Comparison of ENCODE assay signal across 8 cellular contexts in genomic region chr11:62402226-62402625, GRCh38. TPM values are rescaled to one million over a fixed set of nuclear protein-coding genes. Genes with fewer than 3 reads are reported as not detected.
DNase-seq lines count a peak whose midpoint lies in the region; ATAC-seq, FAIRE-seq and TF ChIP-seq lines count a peak whose summit lies in the region.

No MANE protein-coding gene starts in this region.

- no peak for TF ChIP-seq POLR2A in transverse colon (IDR thresholded peaks at IDR 0.05)

- POLR2A ChIA-PET in activated B cell treated with CpG ODN at 0.5 μM for 24 hours (lab: Charles Lee): interaction anchor here (0.6 kb wide), 1 partner anchor 133 kb away, joined by 4 read pairs; no protein-coding TSS in a partner anchor
- POLR2A ChIA-PET in Caco-2 (lab: Charles Lee): no interaction called here

- H3K27ac ChIP-seq in pancreas: no peak overlapping the region
- H3K27ac ChIP-seq in transverse colon: peak overlapping the region; percentile 79 to 91 (median 84)

- WGBS in pancreas, 2 donors: 63 to 70% methylated on average over 14 of the region's 14 CpGs
- 59% methylated on average over 14 of the region's 14 CpGs; no CpG with 5 or more reads in 1 of the 2 donors for WGBS in transverse colon (ENCODE audit: low coverage in 1 of 2), 2 donors

- H3K4me3 ChIP-seq in pancreas: no peak overlapping the region
- no peak overlapping the region for H3K4me3 ChIP-seq in transverse colon
- H3K4me3 ChIP-seq in Caco-2 (ENCODE audit: low read depth, low read length): no peak overlapping the region

- no peaks in the 10 kb centered on the region for H3K4me1 ChIP-seq in pancreas
- H3K4me1 ChIP-seq in transverse colon: peaks cover 50 to 56% (median 50%) of the 10 kb centered on the region in 4 donors
- H3K4me1 ChIP-seq in Caco-2: peaks cover 38% of the 10 kb centered on the region

- H3K9me3 ChIP-seq in pancreas (no peaks in the 10 kb centered on the region), transverse colon (no peaks in the 10 kb centered on the region), Caco-2 (no peaks in the 10 kb centered on the region)

- H3K4me1 Mint-ChIP-seq in activated B cell treated with CpG ODN at 0.5 μM for 24 hours: peaks cover 9% of the 10 kb centered on the region
- peaks cover 23% of the 10 kb centered on the region for H3K4me1 Mint-ChIP-seq in central memory CD8-positive, alpha-beta T cell
- H3K4me1 Mint-ChIP-seq in Caco-2 (ENCODE audit: low read depth, unreplicated experiment): peaks cover 26% of the 10 kb centered on the region

- H3K4me3 Mint-ChIP-seq in activated B cell treated with CpG ODN at 0.5 μM for 24 hours (peak overlapping the region; percentile 12), Caco-2 (ENCODE audit: unreplicated experiment) (no peak overlapping the region)
- H3K4me3 Mint-ChIP-seq in central memory CD8-positive, alpha-beta T cell: peak overlapping the region; percentile 66

- intact Hi-C loops in activated B cell treated with CpG ODN at 0.5 μM for 24 hours (cut with micrococcal nuclease): no loop called here
- intact Hi-C loops in pancreas (cut with DNase I): no loop called here
- intact Hi-C loops in transverse colon (cut with DNase I; ENCODE audit: low total_unique reads): no loop called here
- intact Hi-C loops in Caco-2 (cut with micrococcal nuclease; ENCODE audit: unreplicated experiment): no loop called here

- TF ChIP-seq CTCF in activated B cell treated with CpG ODN at 0.5 μM for 24 hours (IDR thresholded peaks at IDR 0.05) (no peak), pancreas (IDR thresholded peaks at IDR 0.05) (no peak), transverse colon (IDR thresholded peaks at IDR 0.05) (no peak), Caco-2 (IDR thresholded peaks at IDR 0.05; ENCODE audit: insufficient read depth in 1 of 2, low read depth in 1 of 2, low read length in 1 of 2, severe bottlenecking in 1 of 2, unreplicated experiment in 1 of 2) (no peak)

- H3K27me3 ChIP-seq in pancreas: no peaks in the 10 kb centered on the region
- no peaks in the 10 kb centered on the region for H3K27me3 ChIP-seq in transverse colon
- H3K27me3 ChIP-seq in Caco-2 (replicated peaks; ENCODE audit: control insufficient read depth, insufficient read depth, low read length): no peaks in the 10 kb centered on the region

- H3K9me3 Mint-ChIP-seq in activated B cell treated with CpG ODN at 0.5 μM for 24 hours: no peaks in the 10 kb centered on the region
- no peaks in the 10 kb centered on the region for H3K9me3 Mint-ChIP-seq in central memory CD8-positive, alpha-beta T cell
- H3K9me3 Mint-ChIP-seq in Caco-2 (ENCODE audit: unreplicated experiment): no peaks in the 10 kb centered on the region

- no peak for ATAC-seq in activated B cell treated with CpG ODN at 0.5 μM for 24 hours (ENCODE audit: low read depth)
- ATAC-seq in central memory CD8-positive, alpha-beta T cell (replicated peaks; ENCODE audit: extremely low read depth, poor library complexity, severe bottlenecking): peak; percentile 86
- peak in 3 of 4 donors; percentile 60 to 81 (median 63) for ATAC-seq in pancreas
- ATAC-seq in GM18861 (IDR thresholded peaks at IDR 0.05; ENCODE audit: unreplicated experiment): no peak
- no peak for ATAC-seq in HG03432 (IDR thresholded peaks at IDR 0.05; ENCODE audit: unreplicated experiment)

- no TSS peak for BruUV-seq in Caco-2 (replicated peaks; lab: Mats Ljungman, UMichigan)

- no peak for DNase-seq in activated B cell treated with CpG ODN at 0.5 μM for 24 hours
- no peak for DNase-seq in central memory CD8-positive, alpha-beta T cell (ENCODE audit: low spot score in 2 of 2)
- peak in 3 of 6 donors; percentile 39 to 44 (median 41) for DNase-seq in pancreas
- peak; percentile 49 for DNase-seq in transverse colon
- no peak for DNase-seq in Caco-2
- no peak for DNase-seq in RPMI8226

- no peak for FAIRE-seq in pancreas (lab: Jason Lieb, UNC)

- no peak for TF ChIP-seq EP300 in transverse colon (IDR thresholded peaks at IDR 0.05; ENCODE audit: low read depth)

- H3K27me3 Mint-ChIP-seq in activated B cell treated with CpG ODN at 0.5 μM for 24 hours (peaks cover 6% of the 10 kb centered on the region), Caco-2 (ENCODE audit: insufficient read depth, unreplicated experiment) (no peaks in the 10 kb centered on the region)
- no peaks in the 10 kb centered on the region for H3K27me3 Mint-ChIP-seq in central memory CD8-positive, alpha-beta T cell

- H3K36me3 ChIP-seq in pancreas (no peaks in the 10 kb centered on the region), transverse colon (no peaks in the 10 kb centered on the region), Caco-2 (ENCODE audit: control insufficient read depth, insufficient read depth, low read length) (no peaks in the 10 kb centered on the region)

- no peak overlapping the region for H3K27ac Mint-ChIP-seq in activated B cell treated with CpG ODN at 0.5 μM for 24 hours
- peak overlapping the region; percentile 49 for H3K27ac Mint-ChIP-seq in central memory CD8-positive, alpha-beta T cell (ENCODE audit: low read depth)
- no peak overlapping the region for H3K27ac Mint-ChIP-seq in Caco-2 (ENCODE audit: unreplicated experiment)

- H3K36me3 Mint-ChIP-seq in activated B cell treated with CpG ODN at 0.5 μM for 24 hours (ENCODE audit: low read depth) (no peaks in the 10 kb centered on the region), Caco-2 (ENCODE audit: insufficient read depth, unreplicated experiment) (peaks cover 18% of the 10 kb centered on the region)
- peaks cover 1% of the 10 kb centered on the region for H3K36me3 Mint-ChIP-seq in central memory CD8-positive, alpha-beta T cell (ENCODE audit: insufficient read depth)

- CTCF ChIA-PET in activated B cell treated with CpG ODN at 0.5 μM for 24 hours (lab: Charles Lee) (interaction anchor here (0.9 to 1.0 kb wide), 2 partner anchors 8 to 292 kb away, joined by 3 read pairs; no protein-coding TSS in a partner anchor), Caco-2 (lab: Charles Lee) (interaction anchor here (1.9 kb wide), 1 partner anchor 141 kb away, joined by 5 read pairs; no protein-coding TSS in a partner anchor)

- in situ Hi-C loops in transverse colon (cut with MboI; ENCODE audit: low pct_ligation_motif_present in 1 of 4, low pct_unique_long_range_greater_than_20kb in 1 of 4, low sequenced_read_pairs in 3 of 4): loop anchor here in 1 of 4 donors (25.0 kb wide), 1 partner anchor 285 kb away; the partner anchor contains the start of genes LRRN4CL and UBXN1

RNA-seq across cellular contexts. Expression of gene SCGB1A1, which starts 16.6 kb away (rescaled TPM):
- total RNA-seq in activated B cell treated with CpG ODN at 0.5 μM for 24 hours: not detected in 2 replicates
- 1 to 10 TPM in 1 of 6 donors, not detected in 5; 4.3 TPM for total RNA-seq in pancreas
- under 1 TPM in 1 of 2 donors, not detected in 1; 0.94 TPM for polyA plus RNA-seq in pancreas
- total RNA-seq in transverse colon: not detected
- total RNA-seq in Caco-2 (2022): not detected in 2 replicates

Comparison
In these comparisons a context has a peak if more than half of its experiments do, and no peak if none do; other contexts are left out.
1. ATAC-seq: peak in central memory CD8-positive, alpha-beta T cell (single experiment) and pancreas (3 of 4); none in activated B cell treated with CpG ODN at 0.5 μM for 24 hours (single experiment), GM18861 (single experiment) and HG03432 (single experiment).
2. H3K27ac ChIP-seq: peak in transverse colon (4 of 4); none in pancreas (0 of 4).